In genomic region chr19:49624967-49625910, GRCh38 we compare ENCODE assay signal across 14 cellular contexts.
"Had no signal": no experiment of that assay in that cellular context is flagged by ENCODE, and none has a peak within 500 bp of the region (broad histone marks: within the 10 kb centered on the region; RNA-seq: fewer than 3 reads in every experiment).

No MANE protein-coding gene starts in this region.

- H3K27me3 ChIP-seq: esophagus muscularis mucosa had no signal

- H3K4me3 Mint-ChIP-seq: activated T-cell treated with anti-CD3 and anti-CD28 coated beads, Interleukin-2, amount 50 U/mL, for 4 hours; brain; natural killer cell treated with Interleukin-12 subunit alpha and Interleukin-12 subunit beta and Interleukin-15 and Interleukin-18, amount 100 ng/mL, for 72 hours had no signal

- H3K9me3 ChIP-seq: esophagus muscularis mucosa had no signal

- H3K4me1 Mint-ChIP-seq: brain had no signal

- H3K27ac Mint-ChIP-seq: activated naive CD4-positive, alpha-beta T cell treated with anti-CD3 and anti-CD28 coated beads, Interleukin-2, amount 50 U/mL, for 72 hours; natural killer cell treated with Interleukin-12 subunit alpha and Interleukin-12 subunit beta and Interleukin-15 and Interleukin-18, amount 100 ng/mL, for 72 hours had no signal

- H3K4me3 ChIP-seq: esophagus muscularis mucosa had no signal

- DNase-seq: activated CD4-positive, alpha-beta T cell treated with anti-CD3 and anti-CD28 coated beads, Interleukin-2, amount 50 U/mL, for 4 hours; activated CD4-positive, CD25-positive, alpha-beta regulatory T cell treated with anti-CD3 and anti-CD28 coated beads, Interleukin-2, amount 50 U/mL, for 72 hours; activated effector memory CD4-positive, alpha-beta T cell treated with anti-CD3 and anti-CD28 coated beads, Interleukin-2, amount 50 U/mL, for 16 hours; activated T-cell treated with anti-CD3 and anti-CD28 coated beads, Interleukin-2, amount 50 U/mL, for 4 hours; amniotic stem cell; hypothalamus; stimulated activated CD4-positive, alpha-beta T cell treated with anti-CD3 and anti-CD28 coated beads, Interleukin-15, amount 100 ng/mL, for 24 hours; stimulated activated CD4-positive, alpha-beta T cell treated with anti-CD3 and anti-CD28 coated beads, Interleukin-4, amount 100 ng/mL, for 24 hours; substantia nigra; trophoblast cell had no signal

- H3K9me3 Mint-ChIP-seq: activated naive CD4-positive, alpha-beta T cell treated with anti-CD3 and anti-CD28 coated beads, Interleukin-2, amount 50 U/mL, for 72 hours; activated T-cell treated with anti-CD3 and anti-CD28 coated beads, Interleukin-2, amount 50 U/mL, for 4 hours; natural killer cell treated with Interleukin-12 subunit alpha and Interleukin-12 subunit beta and Interleukin-15 and Interleukin-18, amount 100 ng/mL, for 72 hours had no signal

- ATAC-seq: activated T-cell treated with anti-CD3 and anti-CD28 coated beads, Interleukin-2, amount 50 U/mL, for 4 hours had no signal

- H3K27ac ChIP-seq: esophagus muscularis mucosa had no signal

- H3K36me3 Mint-ChIP-seq: activated naive CD4-positive, alpha-beta T cell treated with anti-CD3 and anti-CD28 coated beads, Interleukin-2, amount 50 U/mL, for 72 hours; natural killer cell treated with Interleukin-12 subunit alpha and Interleukin-12 subunit beta and Interleukin-15 and Interleukin-18, amount 100 ng/mL, for 72 hours had no signal
